8 cellular contexts compared by ENCODE assay signal in the genomic region with DNA sequence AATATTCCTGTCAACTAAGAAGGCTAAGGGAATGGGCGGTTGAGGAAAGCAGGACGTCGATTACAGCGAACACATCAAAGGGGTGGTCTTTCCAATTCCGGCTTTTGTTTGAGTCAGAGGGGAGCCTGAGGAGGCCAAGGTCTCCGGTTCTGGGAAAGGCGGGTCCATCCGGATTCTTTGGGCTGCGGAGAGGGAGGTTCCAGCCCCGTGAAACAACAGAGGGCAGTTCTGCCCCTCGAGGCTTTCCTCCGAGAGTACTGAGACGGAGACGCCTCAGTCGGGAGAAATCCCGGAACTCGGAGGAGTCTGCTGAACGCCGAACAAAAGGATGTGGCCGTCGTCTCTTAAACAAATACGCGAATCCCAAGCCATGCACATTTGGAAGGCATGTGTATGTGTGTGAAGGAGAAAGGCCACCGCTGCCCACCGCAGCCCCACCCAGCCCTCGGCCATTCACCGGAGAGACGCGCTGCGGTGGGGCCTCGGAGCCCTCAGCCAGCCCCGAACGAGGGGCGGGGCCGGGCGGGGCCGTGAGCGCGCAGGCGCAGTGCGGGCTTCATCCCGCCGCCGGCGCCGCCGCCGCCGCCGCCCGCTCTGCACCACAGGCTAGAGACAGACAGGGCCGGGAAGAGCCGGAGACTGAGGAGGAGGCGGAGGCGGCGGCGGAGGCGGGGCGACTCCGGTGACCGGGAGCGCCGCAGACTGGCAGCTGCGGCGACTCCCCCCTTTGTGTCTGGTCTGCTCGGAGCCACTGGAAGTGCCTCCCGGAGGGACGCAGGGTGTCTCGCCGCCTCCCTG. TPM values are rescaled to one million over a fixed set of nuclear protein-coding genes. Genes with fewer than 3 reads are reported as not detected.
DNase-seq lines count a peak whose midpoint lies in the region; ATAC-seq and TF ChIP-seq lines count a peak whose summit lies in the region.

TSS of gene BMPR2 (plus strand) at position 717 of the 798 bp plus-strand sequence. CDS start 1,148 bp downstream, outside the sequence.

- no peaks in the 10 kb centered on the region for H3F3A ChIP-seq in PC-3 (ENCODE audit: low read length, unreplicated experiment)

- 0 out of 2 replicates have a peak, but pooled peaks cover 5% of the 10 kb centered on the region for H4K20me1 ChIP-seq in PC-3 (ENCODE audit: low read length)

- peaks cover 16 to 27% (median 21%) of the 10 kb centered on the region in 3 donors for H3K4me1 Mint-ChIP-seq in IgD-negative memory B cell
- peaks cover 28% of the 10 kb centered on the region for H3K4me1 Mint-ChIP-seq in activated T-cell treated with anti-CD3 and anti-CD28 coated beads, Interleukin-2, amount 50 U/mL, for 4 hours (ENCODE audit: low read depth)

- H3K4me3 ChIP-seq in PC-3 (ENCODE audit: low read length) (peak within 1 kb of the TSS; percentile 99), muscle layer of colon (ENCODE audit: low read depth in 1 of 2, low read length in 2 of 2) (peak within 1 kb of the TSS; percentile 85 to 98)

- peak within 1 kb of the TSS; percentile 94 to 95 (median 95) for H3K27ac Mint-ChIP-seq in IgD-negative memory B cell

- H3K9me2 ChIP-seq in PC-3 (replicated peaks; ENCODE audit: low read length): no peaks in the 10 kb centered on the region

- peak; percentile 78 for DNase-seq in DMS 273 treated with DMSO at 0.1 percent for 48 hours (lab: John Stamatoyannopoulos, UW)
- peak; percentile 90 for DNase-seq in PC-3
- peak; percentile 80 for DNase-seq in activated T-cell treated with anti-CD3 and anti-CD28 coated beads, Interleukin-2, amount 50 U/mL, for 4 hours
- DNase-seq in stimulated activated CD8-positive, alpha-beta memory T cell treated with anti-CD3 and anti-CD28 coated beads, Interleukin-7, amount 100 ng/mL, for 1 hour (ENCODE audit: low read depth in 2 of 2): peak; percentile 64 to 68

- H3K4me3 Mint-ChIP-seq in IgD-negative memory B cell: peak within 1 kb of the TSS; percentile 95 to 100 (median 98)
- peak within 1 kb of the TSS; percentile 99 for H3K4me3 Mint-ChIP-seq in activated T-cell treated with anti-CD3 and anti-CD28 coated beads, Interleukin-2, amount 50 U/mL, for 4 hours

- POLR2A ChIA-PET in PC-3 (lab: Charles Lee; ENCODE audit: unreplicated experiment): no interaction called here

- peaks cover 0 to 2% (median 0%) of the 10 kb centered on the region in 3 donors for H3K9me3 Mint-ChIP-seq in IgD-negative memory B cell
- H3K9me3 Mint-ChIP-seq in activated T-cell treated with anti-CD3 and anti-CD28 coated beads, Interleukin-2, amount 50 U/mL, for 4 hours: no peaks in the 10 kb centered on the region

- peaks cover 2% of the 10 kb centered on the region for H3K36me3 Mint-ChIP-seq in IgD-negative memory B cell
- no peaks in the 10 kb centered on the region for H3K36me3 Mint-ChIP-seq in activated T-cell treated with anti-CD3 and anti-CD28 coated beads, Interleukin-2, amount 50 U/mL, for 4 hours (ENCODE audit: insufficient read depth)

- TF ChIP-seq CTCF in PC-3 (conservative IDR thresholded peaks at IDR 0.05; ENCODE audit: low read depth, low read length): no peak

- intact Hi-C loops in PC-3 (cut with micrococcal nuclease): loop anchor here (1.0 to 5.0 kb wide), 4 partner anchors 37 to 109 kb away; partner anchors contain the start of gene NOP58

- peaks cover 45% of the 10 kb centered on the region for H3K79me2 ChIP-seq in PC-3 (ENCODE audit: low read length)

- peak within 1 kb of the TSS; percentile 92 for H2AFZ ChIP-seq in PC-3 (ENCODE audit: low read length)

- H3K9me3 ChIP-seq in PC-3 (ENCODE audit: low read length) (no peaks in the 10 kb centered on the region), muscle layer of colon (ENCODE audit: low read length) (no peaks in the 10 kb centered on the region)

- H3K27ac ChIP-seq in PC-3 (ENCODE audit: low read length): peak within 1 kb of the TSS; percentile 82
- peak within 1 kb of the TSS; percentile 78 for H3K27ac ChIP-seq in muscle layer of colon (ENCODE audit: low read depth, low read length)

- no peaks in the 10 kb centered on the region for H3K27me3 Mint-ChIP-seq in IgD-negative memory B cell
- no peaks in the 10 kb centered on the region for H3K27me3 Mint-ChIP-seq in activated T-cell treated with anti-CD3 and anti-CD28 coated beads, Interleukin-2, amount 50 U/mL, for 4 hours (ENCODE audit: low read depth)

- H3K4me2 ChIP-seq in PC-3 (ENCODE audit: low read length): peak within 1 kb of the TSS; percentile 90

- peaks cover 16% of the 10 kb centered on the region; the same call in 1 of the 2 replicates for H3K4me1 ChIP-seq in PC-3 (ENCODE audit: insufficient read depth, low read length)
- H3K4me1 ChIP-seq in muscle layer of colon (ENCODE audit: insufficient read depth, low read length): peaks cover 7% of the 10 kb centered on the region

- H3K27me3 ChIP-seq in PC-3 (ENCODE audit: low read length) (no peaks in the 10 kb centered on the region), muscle layer of colon (ENCODE audit: control insufficient read depth in 1 of 2, insufficient read depth in 2 of 2, low read length in 2 of 2) (no peaks in the 10 kb centered on the region)

- TSS peak; percentile 92 for BruUV-seq in PC-3 (replicated peaks; lab: Mats Ljungman, UMichigan)

- H3K36me3 ChIP-seq in PC-3 (ENCODE audit: low read depth, low read length) (no peaks in the 10 kb centered on the region), muscle layer of colon (ENCODE audit: insufficient read depth, low read length) (no peaks in the 10 kb centered on the region)

- ATAC-seq in GM21529 (IDR thresholded peaks at IDR 0.05; ENCODE audit: unreplicated experiment) (peak; percentile 68), PC-3 (peak; percentile 78), esophagus mucosa (peak; percentile 95)
- ATAC-seq in activated T-cell treated with anti-CD3 and anti-CD28 coated beads, Interleukin-2, amount 50 U/mL, for 4 hours: peak; percentile 85 to 86

- CTCF ChIA-PET in PC-3 (lab: Charles Lee): no interaction called here

- H3K9ac ChIP-seq in PC-3 (ENCODE audit: low read length) (peak within 1 kb of the TSS; percentile 79), muscle layer of colon (ENCODE audit: low read length) (peak within 1 kb of the TSS; percentile 96)

RNA-seq across cellular contexts. Expression of gene BMPR2, which starts in this region (rescaled TPM):
- 4.7 TPM for polyA plus RNA-seq in IgD-negative memory B cell
- total RNA-seq in PC-3 (2014; rRNA removed) (10.0 and 11.1 TPM in 2 replicates), esophagus mucosa (22.7 TPM)
- 1 to 10 TPM; 3.8 to 4.8 (median 3.9) TPM for total RNA-seq in activated T-cell treated with anti-CD3 and anti-CD28 coated beads, Interleukin-2, amount 50 U/mL, for 4 hours

Comparison
In these comparisons a context has a peak if more than half of its experiments do, and no peak if none do; other contexts are left out.
1. Peak in every context shown above with its lines: DNase-seq, ATAC-seq, H3K4me3 ChIP-seq and H3K27ac ChIP-seq.